In the genomic region with DNA sequence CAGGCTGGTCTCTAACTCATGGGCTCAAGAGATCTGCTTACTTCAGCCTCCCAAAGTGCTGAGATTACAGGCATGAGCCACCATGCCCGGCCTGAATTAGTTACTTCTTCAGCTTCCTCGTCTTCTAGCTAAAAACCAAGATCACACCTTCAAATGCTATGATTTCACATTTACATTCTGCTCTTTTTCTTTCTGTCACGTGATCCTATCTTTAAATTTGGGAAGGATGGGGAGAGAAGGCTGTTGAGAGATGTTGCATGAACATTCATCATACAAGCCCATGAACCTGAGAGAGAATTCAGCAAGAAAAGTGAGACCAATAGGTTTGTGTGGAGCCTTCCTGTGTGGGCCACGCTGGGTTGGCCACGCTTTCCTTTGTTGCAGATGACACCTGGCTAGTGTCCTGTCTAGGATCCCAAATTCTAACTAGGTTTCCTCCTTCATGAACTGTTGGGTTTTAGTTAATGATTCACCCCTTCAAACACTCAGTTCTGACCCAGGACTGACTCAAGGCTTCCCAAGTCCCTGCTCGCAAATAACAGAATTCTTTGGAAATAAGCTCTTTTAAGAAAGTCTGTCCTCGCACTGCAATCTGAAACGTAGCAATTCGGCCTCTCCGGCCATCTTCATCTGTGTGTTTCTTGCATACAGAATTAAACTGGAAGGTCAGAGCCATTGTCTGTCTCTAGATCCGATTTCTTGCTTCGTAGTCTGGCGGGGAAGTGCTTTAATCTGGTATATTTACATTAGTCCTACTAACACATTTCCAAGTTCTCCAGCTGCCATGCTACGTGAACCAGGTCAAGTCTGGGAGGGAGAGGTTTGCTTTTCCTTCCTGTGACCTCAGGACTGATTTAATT, we compare ENCODE assay signal across 12 cellular contexts. TPM values are rescaled to one million over a fixed set of nuclear protein-coding genes. Genes with fewer than 3 reads are reported as not detected.
DNase-seq lines count a peak whose midpoint lies in the region; ATAC-seq and TF ChIP-seq lines count a peak whose summit lies in the region.
"Had no signal": no experiment of that assay in that cellular context is flagged by ENCODE, and none has a peak within 500 bp of the region (broad histone marks: within the 10 kb centered on the region; RNA-seq: fewer than 3 reads in every experiment).

No MANE protein-coding gene starts in this region.

- H4K20me1 ChIP-seq in neural progenitor cell (ENCODE audit: low read depth), result no peaks in the 10 kb centered on the region

- H3K27ac Mint-ChIP-seq in T-helper 17 cell (peak overlapping the region; percentile 6), neural progenitor cell (peak overlapping the region; percentile 96)
- H3K27ac Mint-ChIP-seq: activated naive CD4-positive, alpha-beta T cell treated with anti-CD3 and anti-CD28 coated beads for 36 hours had no signal

- H3K4me1 Mint-ChIP-seq in T-helper 17 cell, result peaks cover 6% of the 10 kb centered on the region
- H3K4me1 Mint-ChIP-seq in neural progenitor cell, result peaks cover 60% of the 10 kb centered on the region

- H3K27me3 Mint-ChIP-seq in T-helper 17 cell (peaks cover 5% of the 10 kb centered on the region), neural progenitor cell (ENCODE audit: insufficient read depth, low read depth) (peaks cover 10% of the 10 kb centered on the region)
- H3K27me3 Mint-ChIP-seq: CD4-positive, CD25-positive, alpha-beta regulatory T cell had no signal

- H3K4me1 ChIP-seq in neural progenitor cell, result peaks cover 16% of the 10 kb centered on the region

- no peaks in the 10 kb centered on the region for H3K27me3 ChIP-seq in neural progenitor cell
- H3K27me3 ChIP-seq: vagina had no signal

- H3K9me3 Mint-ChIP-seq in neural progenitor cell, result no peaks in the 10 kb centered on the region
- H3K9me3 Mint-ChIP-seq: activated naive CD4-positive, alpha-beta T cell treated with anti-CD3 and anti-CD28 coated beads for 36 hours; CD4-positive, CD25-positive, alpha-beta regulatory T cell had no signal

- peaks cover 27% of the 10 kb centered on the region for H3F3A ChIP-seq in neural progenitor cell (ENCODE audit: low read depth)

- no peak for TF ChIP-seq CTCF in C4-2B (conservative IDR thresholded peaks at IDR 0.05)
- no peak for TF ChIP-seq CTCF in fibroblast of villous mesenchyme (IDR thresholded peaks at IDR 0.05; ENCODE audit: insufficient read depth, low read depth, low read length)
- TF ChIP-seq CTCF in neural progenitor cell (IDR thresholded peaks at IDR 0.05), result no peak

- no peak for ATAC-seq in T-helper 17 cell
- no peak for ATAC-seq in HG02981 (IDR thresholded peaks at IDR 0.05; ENCODE audit: unreplicated experiment)
- ATAC-seq in GM19452 (IDR thresholded peaks at IDR 0.05; ENCODE audit: unreplicated experiment), result no peak

- H3K4me2 ChIP-seq in neural progenitor cell, result peak overlapping the region; percentile 47

- DNase-seq in T-helper 17 cell (no peak), fibroblast of villous mesenchyme (ENCODE audit: low read depth) (no peak), neural progenitor cell (ENCODE audit: low spot score) (no peak), epidermal melanocyte (ENCODE audit: insufficient read length, low spot score) (no peak)
- no peak for DNase-seq in NK-92 treated with Interleukin-12 subunit alpha and Interleukin-12 subunit beta, amount 100 ng/mL, for 24 hours (lab: John Stamatoyannopoulos, UW)
- DNase-seq: activated CD4-positive, CD25-positive, alpha-beta regulatory T cell had no signal

- H3K4me3 Mint-ChIP-seq in T-helper 17 cell (no peak overlapping the region), neural progenitor cell (peak overlapping the region; percentile 12)
- H3K4me3 Mint-ChIP-seq: activated naive CD4-positive, alpha-beta T cell treated with anti-CD3 and anti-CD28 coated beads for 36 hours had no signal

- H3K27ac ChIP-seq in C4-2B (peak overlapping the region; percentile 45), neural progenitor cell (no peak overlapping the region)
- H3K27ac ChIP-seq: vagina had no signal

- no peak overlapping the region for H3K9ac ChIP-seq in neural progenitor cell

- no peaks in the 10 kb centered on the region for H3K9me3 ChIP-seq in T-helper 17 cell (ENCODE audit: control insufficient read depth, low read length, poor library complexity, severe bottlenecking)
- H3K9me3 ChIP-seq in neural progenitor cell (ENCODE audit: low read depth), result no peaks in the 10 kb centered on the region
- H3K9me3 ChIP-seq: vagina had no signal

- no peaks in the 10 kb centered on the region for H3K36me3 Mint-ChIP-seq in T-helper 17 cell (ENCODE audit: low read depth)
- H3K36me3 Mint-ChIP-seq in neural progenitor cell, result no peaks in the 10 kb centered on the region
- H3K36me3 Mint-ChIP-seq: CD4-positive, CD25-positive, alpha-beta regulatory T cell had no signal

- no peaks in the 10 kb centered on the region for H3K79me2 ChIP-seq in neural progenitor cell (ENCODE audit: low read depth)

- H3K4me3 ChIP-seq in fibroblast of villous mesenchyme (ENCODE audit: low read depth, low read length) (peak overlapping the region; percentile 16), neural progenitor cell (no peak overlapping the region)
- H3K4me3 ChIP-seq: vagina had no signal

- H3K36me3 ChIP-seq in neural progenitor cell, result no peaks in the 10 kb centered on the region
- H3K36me3 ChIP-seq: vagina had no signal

- no peak overlapping the region for H2AFZ ChIP-seq in neural progenitor cell (replicated peaks)

RNA-seq across cellular contexts. Expression of gene CREB1, which starts 57.2 kb away (rescaled TPM):
- total RNA-seq in T-helper 17 cell (10 to 100 TPM; 73.7 to 89.3 TPM), fibroblast of villous mesenchyme (22.5 and 32.4 TPM in 2 replicates), neural progenitor cell (ENCODE audit: low replicate concordance) (118 and 164 TPM in 2 replicates)
